In genomic region chr1:81420760-81421159, GRCh38 we compare ENCODE assay signal across 18 cellular contexts.
DNase-seq lines count a peak whose midpoint lies in the region; ATAC-seq, FAIRE-seq and TF ChIP-seq lines count a peak whose summit lies in the region.
"Had no signal": no experiment of that assay in that cellular context is flagged by ENCODE, and none has a peak within 500 bp of the region (broad histone marks: within the 10 kb centered on the region; RNA-seq: fewer than 3 reads in every experiment).

No MANE protein-coding gene starts in this region.

- H3K9ac ChIP-seq in astrocyte (ENCODE audit: low read length): no peak overlapping the region
- H3K9ac ChIP-seq: BLaER1 treated with 17β-estradiol and CSF1 and Interleukin-3, amounts not matched to agents 10 nM and 100 nM had no signal

- H3K9me3 Mint-ChIP-seq in astrocyte (ENCODE audit: unreplicated experiment): no peaks in the 10 kb centered on the region
- H3K9me3 Mint-ChIP-seq: T-helper 1 cell treated with Interleukin-12 subunit alpha and Interleukin-12 subunit beta and Interleukin-4 antibody, amounts not matched to agents 30 μg/mL and 1 μg/mL, for 36 hours had no signal

- H3K27me3 Mint-ChIP-seq in astrocyte (ENCODE audit: low read depth, unreplicated experiment): no peaks in the 10 kb centered on the region

- no peaks in the 10 kb centered on the region for H3K27me3 ChIP-seq in astrocyte (ENCODE audit: insufficient read depth, low read length)
- H3K27me3 ChIP-seq: BLaER1 treated with 17β-estradiol and CSF1 and Interleukin-3, amounts not matched to agents 10 nM and 100 nM; right atrium auricular region had no signal

- H3K4me3 ChIP-seq in astrocyte (ENCODE audit: insufficient read depth, low read depth, low read length): no peak overlapping the region
- H3K4me3 ChIP-seq: BLaER1 treated with 17β-estradiol and CSF1 and Interleukin-3, amounts not matched to agents 10 nM and 100 nM; right atrium auricular region had no signal

- H3K27ac Mint-ChIP-seq in astrocyte (ENCODE audit: unreplicated experiment): no peak overlapping the region
- H3K27ac Mint-ChIP-seq: T-helper 1 cell treated with Interleukin-12 subunit alpha and Interleukin-12 subunit beta and Interleukin-4 antibody, amounts not matched to agents 30 μg/mL and 1 μg/mL, for 36 hours had no signal

- no peaks in the 10 kb centered on the region for H3K79me2 ChIP-seq in astrocyte (ENCODE audit: insufficient read depth, low read length)

- no peaks in the 10 kb centered on the region for H3K36me3 Mint-ChIP-seq in astrocyte (ENCODE audit: low read depth, unreplicated experiment)

- no peak overlapping the region for H3K4me3 Mint-ChIP-seq in astrocyte (ENCODE audit: unreplicated experiment)
- H3K4me3 Mint-ChIP-seq: T-helper 1 cell treated with Interleukin-12 subunit alpha and Interleukin-12 subunit beta and Interleukin-4 antibody, amounts not matched to agents 30 μg/mL and 1 μg/mL, for 36 hours had no signal

- no peak overlapping the region for H2AFZ ChIP-seq in astrocyte (ENCODE audit: low read depth, low read length)

- ATAC-seq in GM18907 (IDR thresholded peaks at IDR 0.05; ENCODE audit: unreplicated experiment) (peak; percentile 98), GM21529 (IDR thresholded peaks at IDR 0.05; ENCODE audit: unreplicated experiment) (peak; percentile 92), HG03095 (IDR thresholded peaks at IDR 0.05; ENCODE audit: unreplicated experiment) (peak; percentile 72)

- no peak overlapping the region for H3K27ac ChIP-seq in astrocyte (ENCODE audit: low read depth, low read length)
- H3K27ac ChIP-seq: BLaER1 treated with 17β-estradiol and CSF1 and Interleukin-3, amounts not matched to agents 10 nM and 100 nM; right atrium auricular region had no signal

- H3K9me3 ChIP-seq in astrocyte (ENCODE audit: insufficient read depth, low read depth, low read length): no peaks in the 10 kb centered on the region
- H3K9me3 ChIP-seq: BLaER1 treated with 17β-estradiol and CSF1 and Interleukin-3, amounts not matched to agents 10 nM and 100 nM; right atrium auricular region had no signal

- H3K4me1 ChIP-seq in astrocyte (ENCODE audit: insufficient read depth, low read length): no peaks in the 10 kb centered on the region
- H3K4me1 ChIP-seq: BLaER1 treated with 17β-estradiol and CSF1 and Interleukin-3, amounts not matched to agents 10 nM and 100 nM had no signal

- no peak for TF ChIP-seq CTCF in astrocyte (IDR thresholded peaks at IDR 0.05; ENCODE audit: insufficient read depth, low read depth, low read length)

- FAIRE-seq in astrocyte (lab: Jason Lieb, UNC): no peak
- FAIRE-seq: bronchial epithelial cell, RCC 7860 had no signal

- peaks cover 10% of the 10 kb centered on the region for H3K4me1 Mint-ChIP-seq in astrocyte (ENCODE audit: low read depth, unreplicated experiment)

- H3K4me2 ChIP-seq in astrocyte (ENCODE audit: low read length): no peak overlapping the region
- H3K4me2 ChIP-seq: BLaER1 treated with 17β-estradiol and CSF1 and Interleukin-3, amounts not matched to agents 10 nM and 100 nM had no signal

- peak; percentile 1 for DNase-seq in astrocyte (ENCODE audit: low read depth)
- DNase-seq in central memory CD4-positive, alpha-beta T cell: no peak
- no peak for DNase-seq in GM19238 (ENCODE audit: insufficient read length, low spot score)
- DNase-seq in C1 segment of cervical spinal cord (lab: John Stamatoyannopoulos, UW): no peak
- DNase-seq in Kasumi-1 (lab: John Stamatoyannopoulos, UW): no peak
- DNase-seq: activated CD4-positive, alpha-beta T cell treated with anti-CD3 and anti-CD28 coated beads for 48 hours; activated effector memory CD4-positive, alpha-beta T cell treated with anti-CD3 and anti-CD28 coated beads, Interleukin-2, amount 50 U/mL, for 16 hours; EL; MV-4-11; NCI-H2227 treated with DMSO at 0.1 percent for 48 hours had no signal

- H3K36me3 ChIP-seq in astrocyte (ENCODE audit: insufficient read depth, low read length): no peaks in the 10 kb centered on the region
- H3K36me3 ChIP-seq: BLaER1 treated with 17β-estradiol and CSF1 and Interleukin-3, amounts not matched to agents 10 nM and 100 nM; right atrium auricular region had no signal

- H4K20me1 ChIP-seq in astrocyte (ENCODE audit: insufficient read depth, low read length): no peaks in the 10 kb centered on the region
- H4K20me1 ChIP-seq: BLaER1 treated with 17β-estradiol and CSF1 and Interleukin-3, amounts not matched to agents 10 nM and 100 nM had no signal
